29 cellular contexts compared by ENCODE assay signal in the genomic region with DNA sequence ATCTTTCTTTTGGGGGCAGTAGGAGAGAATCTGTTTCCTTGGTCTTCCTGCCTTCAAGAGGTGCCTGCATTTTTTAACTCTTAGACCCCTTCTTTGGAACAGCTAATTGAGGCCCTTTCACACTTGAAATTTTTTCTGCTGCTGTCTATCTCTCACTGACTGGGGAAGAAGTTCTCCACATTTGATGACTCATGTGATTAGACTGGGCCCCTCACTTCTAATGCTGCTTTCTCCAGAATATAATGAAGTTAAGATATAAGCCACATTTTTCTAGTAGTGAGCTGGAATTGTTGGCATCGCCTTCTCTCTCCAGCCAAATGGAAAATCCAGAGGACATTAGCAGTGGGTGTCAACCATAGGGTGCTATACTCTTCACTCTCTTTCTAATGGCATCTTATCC. TPM values are rescaled to one million over a fixed set of nuclear protein-coding genes. Genes with fewer than 3 reads are reported as not detected.
A peak's percentile ranks its signal among the peaks of the same experiment; 100 is the strongest.
DNase-seq lines count a peak whose midpoint lies in the region; ATAC-seq, FAIRE-seq and TF ChIP-seq lines count a peak whose summit lies in the region.
"Had no signal": no experiment of that assay in that cellular context is flagged by ENCODE, and none has a peak within 500 bp of the region (broad histone marks: within the 10 kb centered on the region; RNA-seq: fewer than 3 reads in every experiment).

No MANE protein-coding gene starts in this region.

- no peak overlapping the region for H3K4me3 Mint-ChIP-seq in activated T-cell treated with anti-CD3 and anti-CD28 coated beads, Interleukin-2, amount 50 U/mL, for 72 hours
- H3K4me3 Mint-ChIP-seq: activated CD4-positive, alpha-beta T cell treated with anti-CD3 and anti-CD28 coated beads for 36 hours; CD8-positive, alpha-beta T cell; GM23338; nephron progenitor cell; stimulated activated naive CD8-positive, alpha-beta T cell treated with anti-CD3 and anti-CD28 coated beads, Interleukin-15, amount 100 ng/mL, for 72 hours; T-helper 1 cell treated with Interleukin-12 subunit alpha and Interleukin-12 subunit beta and Interleukin-4 antibody, amounts not matched to agents 30 μg/mL and 1 μg/mL, for 36 hours had no signal

- ATAC-seq in activated T-cell treated with anti-CD3 and anti-CD28 coated beads, Interleukin-2, amount 50 U/mL, for 72 hours (replicated peaks in 1 of 2): no peak
- ATAC-seq: CD8-positive, alpha-beta T cell; GM23338; left lung; right lobe of liver; stimulated activated naive CD8-positive, alpha-beta T cell treated with anti-CD3 and anti-CD28 coated beads, Interleukin-15, amount 100 ng/mL, for 72 hours had no signal

- no peak overlapping the region for H3K9ac ChIP-seq in keratinocyte (ENCODE audit: control insufficient read depth, extremely low read depth, insufficient read depth, low read length)

- dilution Hi-C loops in keratinocyte (cut with MboI; ENCODE audit: extremely low pct_ligation_motif_present, low sequenced_read_pairs): no loop called here

- H3K9me3 Mint-ChIP-seq in activated T-cell treated with anti-CD3 and anti-CD28 coated beads, Interleukin-2, amount 50 U/mL, for 72 hours: no peaks in the 10 kb centered on the region
- H3K9me3 Mint-ChIP-seq: CD8-positive, alpha-beta T cell; GM23338; nephron progenitor cell; stimulated activated naive CD8-positive, alpha-beta T cell treated with anti-CD3 and anti-CD28 coated beads, Interleukin-15, amount 100 ng/mL, for 72 hours; T-helper 1 cell treated with Interleukin-12 subunit alpha and Interleukin-12 subunit beta and Interleukin-4 antibody, amounts not matched to agents 30 μg/mL and 1 μg/mL, for 36 hours had no signal

- H3K79me2 ChIP-seq in keratinocyte (ENCODE audit: control insufficient read depth, insufficient read depth, low read length): no peaks in the 10 kb centered on the region

- peak overlapping the region; percentile 22 for H3K27ac ChIP-seq in keratinocyte (ENCODE audit: control insufficient read depth, insufficient read depth, low read length)
- H3K27ac ChIP-seq: left lung, PC-9, right lobe of liver, tibial artery had no signal

- H3K4me2 ChIP-seq in keratinocyte (ENCODE audit: control insufficient read depth, extremely low read depth, insufficient read depth, low read depth, low read length): no peak overlapping the region
- H3K4me2 ChIP-seq: GM23338, PC-9 had no signal

- no peak overlapping the region for H2AFZ ChIP-seq in keratinocyte (ENCODE audit: control insufficient read depth, low read length)
- H2AFZ ChIP-seq: GM23338, PC-9 had no signal

- H3K9me1 ChIP-seq in keratinocyte (ENCODE audit: control insufficient read depth, extremely low read depth, insufficient read depth, low read length): no peaks in the 10 kb centered on the region

- FAIRE-seq in keratinocyte (lab: Jason Lieb, UNC): no peak
- FAIRE-seq: endometrium, GM18507 had no signal

- H3K36me3 ChIP-seq in keratinocyte (ENCODE audit: control insufficient read depth in 2 of 2, extremely low read depth in 1 of 2, insufficient read depth in 2 of 2, low read length in 2 of 2): no peaks in the 10 kb centered on the region
- H3K36me3 ChIP-seq: left lung, right lobe of liver, tibial artery had no signal

- no peak for TF ChIP-seq CTCF in keratinocyte (optimal IDR thresholded peaks at IDR 0.05 in 1 of 3, IDR thresholded peaks at IDR 0.05 in 1 of 3, conservative IDR thresholded peaks at IDR 0.05 in 1 of 3; ENCODE audit: extremely low read depth in 1 of 3, insufficient read depth in 2 of 3, low read length in 3 of 3)

- no peaks in the 10 kb centered on the region for H3K36me3 Mint-ChIP-seq in activated T-cell treated with anti-CD3 and anti-CD28 coated beads, Interleukin-2, amount 50 U/mL, for 72 hours (ENCODE audit: insufficient read depth in 2 of 2)
- H3K36me3 Mint-ChIP-seq: CD8-positive, alpha-beta T cell had no signal

- no peak overlapping the region for H3K27ac Mint-ChIP-seq in activated T-cell treated with anti-CD3 and anti-CD28 coated beads, Interleukin-2, amount 50 U/mL, for 72 hours
- H3K27ac Mint-ChIP-seq: activated CD4-positive, alpha-beta T cell treated with anti-CD3 and anti-CD28 coated beads for 36 hours; CD8-positive, alpha-beta T cell; GM23338; nephron progenitor cell; stimulated activated naive CD8-positive, alpha-beta T cell treated with anti-CD3 and anti-CD28 coated beads, Interleukin-15, amount 100 ng/mL, for 72 hours; T-helper 1 cell treated with Interleukin-12 subunit alpha and Interleukin-12 subunit beta and Interleukin-4 antibody, amounts not matched to agents 30 μg/mL and 1 μg/mL, for 36 hours had no signal

- DNase-seq in A172 (ENCODE audit: low spot score) (peak; percentile 38), M059J (ENCODE audit: low read depth) (peak; percentile 63), astrocyte of the hippocampus (ENCODE audit: low read depth, low spot score) (peak; percentile 45), keratinocyte (ENCODE audit: low read depth, low spot score) (no peak), H4 (ENCODE audit: low spot score) (no peak), nucleus accumbens (lab: John Stamatoyannopoulos, UW) (no peak)
- no peak for DNase-seq in activated effector memory CD4-positive, alpha-beta T cell treated with Interleukin-2 at 50 U/mL for 16 hours
- no peak for DNase-seq in activated T-cell treated with anti-CD3 and anti-CD28 coated beads, Interleukin-2, amount 50 U/mL, for 72 hours
- DNase-seq: 8988T; activated CD4-positive, alpha-beta T cell treated with anti-CD3 and anti-CD28 coated beads for 36 hours; activated CD8-positive, alpha-beta memory T cell treated with anti-CD3 and anti-CD28 coated beads for 24 hours; activated T-cell treated with anti-CD3 and anti-CD28 coated beads, Interleukin-2, amount 50 U/mL, for 1 hour; CD8-positive, alpha-beta T cell; cortex of kidney; GF-D8; KBM-7; left lung; NCI-H510A treated with DMSO at 0.1 percent for 48 hours; nephron progenitor cell; PC-9; posterior cingulate gyrus; right lobe of liver; stimulated activated CD4-positive, alpha-beta T cell treated with anti-CD3 and anti-CD28 coated beads, Interleukin-15, amount 100 ng/mL, for 24 hours; stimulated activated naive CD8-positive, alpha-beta T cell treated with anti-CD3 and anti-CD28 coated beads, Interleukin-15, amount 100 ng/mL, for 72 hours; tibial artery had no signal

- no peak overlapping the region for H3K4me3 ChIP-seq in keratinocyte (ENCODE audit: control insufficient read depth in 2 of 3, extremely low read depth in 1 of 3, insufficient read depth in 2 of 3, low read depth in 1 of 3, low read length in 3 of 3)
- H3K4me3 ChIP-seq: GM23338, left lung, PC-9, right lobe of liver, tibial artery had no signal

- peaks cover 15% of the 10 kb centered on the region for H3K4me1 Mint-ChIP-seq in activated T-cell treated with anti-CD3 and anti-CD28 coated beads, Interleukin-2, amount 50 U/mL, for 72 hours (ENCODE audit: low read depth)
- H3K4me1 Mint-ChIP-seq: nephron progenitor cell had no signal

- H3K27me3 ChIP-seq in keratinocyte (ENCODE audit: control insufficient read depth, extremely low read depth, insufficient read depth, low read length): no peaks in the 10 kb centered on the region
- H3K27me3 ChIP-seq: left lung, right lobe of liver, tibial artery had no signal

- H3K27me3 Mint-ChIP-seq in activated T-cell treated with anti-CD3 and anti-CD28 coated beads, Interleukin-2, amount 50 U/mL, for 72 hours (ENCODE audit: low read depth): no peaks in the 10 kb centered on the region
- H3K27me3 Mint-ChIP-seq: activated CD4-positive, alpha-beta T cell treated with anti-CD3 and anti-CD28 coated beads for 36 hours had no signal

- no peaks in the 10 kb centered on the region for H3K9me3 ChIP-seq in keratinocyte (ENCODE audit: control insufficient read depth, low read depth, low read length)
- H3K9me3 ChIP-seq: left lung, right lobe of liver, tibial artery had no signal

- H4K20me1 ChIP-seq in keratinocyte (ENCODE audit: control insufficient read depth, extremely low read depth, insufficient read depth, low read length): no peaks in the 10 kb centered on the region

- H3K4me1 ChIP-seq in keratinocyte (ENCODE audit: control insufficient read depth, extremely low read depth, insufficient read depth, low read length): peaks cover 6% of the 10 kb centered on the region
- H3K4me1 ChIP-seq: left lung, right lobe of liver, tibial artery had no signal

RNA-seq across cellular contexts. Expression of gene ZNF474, which starts 12.4 kb away (rescaled TPM):
- not detected in 2 replicates for total RNA-seq in A172 (2014; rRNA removed; shearing (Covaris generic))
- not detected in 2 replicates for total RNA-seq in M059J (2014; rRNA removed; shearing (Covaris generic))
- polyA plus RNA-seq in keratinocyte: 0.05 to 0.08 TPM in 2 of 3 replicates, not detected in the other
- polyA plus RNA-seq in keratinocyte (2011; ENCODE audit: low read depth): 0.59 TPM
- polyA plus RNA-seq in keratinocyte (2011; cell fraction: cytosol; rRNA removed): 0.04 and 0.15 TPM in 2 replicates
- polyA plus RNA-seq in keratinocyte (2011; cell fraction: nucleus; rRNA removed): 0.20 and 0.23 TPM in 2 replicates
- 0.13 TPM in 1 of 2 replicates, not detected in the other for polyA plus RNA-seq in keratinocyte (2012; ENCODE audit: low replicate concordance)
- polyA minus RNA-seq in keratinocyte: 0.46 TPM in 1 of 3 replicates, not detected in the others
- polyA minus RNA-seq in keratinocyte (2011; cell fraction: cytosol; rRNA and poly(A)+ RNA removed): not detected
- polyA minus RNA-seq in keratinocyte (2011; cell fraction: nucleus; rRNA and poly(A)+ RNA removed): not detected in 2 replicates
- total RNA-seq in H4 (2014; rRNA removed; shearing (Covaris generic)): 0.06 and 0.94 TPM in 2 replicates
- under 1 TPM in 1 of 2 donors, not detected in 1; 0.12 TPM for total RNA-seq in activated T-cell treated with anti-CD3 and anti-CD28 coated beads, Interleukin-2, amount 50 U/mL, for 72 hours
- total RNA-seq: activated CD4-positive, alpha-beta T cell treated with anti-CD3 and anti-CD28 coated beads for 36 hours; CD8-positive, alpha-beta T cell; PC-9 had no signal
- polyA plus RNA-seq: GM23338 had no signal

Comparison
In these comparisons a context has a peak if more than half of its experiments do, and no peak if none do; other contexts are left out.
1. DNase-seq: peak in A172 (single experiment), M059J (single experiment) and astrocyte of the hippocampus (single experiment); none in keratinocyte (single experiment), activated effector memory CD4-positive, alpha-beta T cell treated with Interleukin-2 at 50 U/mL for 16 hours (single experiment), H4 (single experiment), nucleus accumbens (0 of 56) and activated T-cell treated with anti-CD3 and anti-CD28 coated beads, Interleukin-2, amount 50 U/mL, for 72 hours (0 of 2).